7 cellular contexts compared by ENCODE assay signal in genomic region chr16:1225728-1226311, GRCh38. TPM values are rescaled to one million over a fixed set of nuclear protein-coding genes. Genes with fewer than 3 reads are reported as not detected.
"Had no signal": no experiment of that assay in that cellular context is flagged by ENCODE, and none has a peak within 500 bp of the region (broad histone marks: within the 10 kb centered on the region; RNA-seq: fewer than 3 reads in every experiment).

No MANE protein-coding gene starts in this region.

RNA-seq across cellular contexts. Expression of gene TPSG1, which starts 0.8 kb away (rescaled TPM):
- total RNA-seq: activated CD8-positive, alpha-beta memory T cell treated with anti-CD3 and anti-CD28 coated beads for 36 hours; bronchial epithelial cell; kidney epithelial cell; naive thymus-derived CD8-positive, alpha-beta T cell; urinary bladder had no signal
- polyA plus RNA-seq: naive thymus-derived CD8-positive, alpha-beta T cell; spleen had no signal

RNA-seq across cellular contexts. Expression of gene TPSB2, which starts 4.2 kb away (rescaled TPM):
- total RNA-seq: activated CD8-positive, alpha-beta memory T cell treated with anti-CD3 and anti-CD28 coated beads for 36 hours; bronchial epithelial cell; kidney epithelial cell; naive thymus-derived CD8-positive, alpha-beta T cell had no signal
- polyA plus RNA-seq: naive thymus-derived CD8-positive, alpha-beta T cell had no signal

RNA-seq across cellular contexts. Expression of gene TPSAB1, which starts 14.7 kb away (rescaled TPM):
- total RNA-seq: activated CD8-positive, alpha-beta memory T cell treated with anti-CD3 and anti-CD28 coated beads for 36 hours; bronchial epithelial cell; kidney epithelial cell; naive thymus-derived CD8-positive, alpha-beta T cell had no signal
- polyA plus RNA-seq: naive thymus-derived CD8-positive, alpha-beta T cell had no signal

RNA-seq across cellular contexts. Expression of gene TPSD1, which starts 30.0 kb away (rescaled TPM):
- total RNA-seq: activated CD8-positive, alpha-beta memory T cell treated with anti-CD3 and anti-CD28 coated beads for 36 hours; activated T-cell treated with anti-CD3 and anti-CD28 coated beads, Interleukin-2, amount 50 U/mL, for 72 hours; bronchial epithelial cell; kidney epithelial cell; naive thymus-derived CD8-positive, alpha-beta T cell had no signal
- polyA plus RNA-seq: naive thymus-derived CD8-positive, alpha-beta T cell had no signal
